Comparison of ENCODE assay signal across 1 cellular context in genomic region chr13:20991741-20992520, GRCh38.
TF ChIP-seq lines count a peak whose summit lies in the region.

No MANE protein-coding gene starts in this region.

TF ChIP-seq in IMR-90, 13 proteins besides CTCF, POLR2A, EP300 and RAD21 (continued from another document):
- TF ChIP-seq USF2 (IDR thresholded peaks at IDR 0.05; ENCODE audit: low read depth, low read length) = no peak
